In the genomic region with DNA sequence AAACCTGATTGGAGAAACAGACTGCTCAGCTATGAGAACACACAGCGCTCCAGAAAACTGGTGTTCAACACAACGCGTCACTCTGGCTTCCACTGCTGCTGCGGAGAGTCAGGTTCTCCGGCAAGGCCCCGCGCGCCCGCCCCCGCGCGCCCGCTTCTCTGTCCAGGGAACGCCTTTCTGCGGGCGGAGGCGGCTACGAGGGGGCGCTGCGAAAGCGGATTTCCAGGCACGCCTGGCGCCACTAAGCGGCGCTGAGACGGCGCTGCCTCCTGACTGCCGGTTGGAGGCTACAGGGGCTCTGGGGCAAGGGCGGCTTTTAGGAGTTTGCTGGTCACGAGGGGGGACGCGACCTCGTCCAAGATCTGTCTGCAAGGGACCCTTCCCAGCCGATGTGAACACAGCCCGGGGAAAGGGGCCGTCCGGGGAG, we compare ENCODE assay signal across 10 cellular contexts. TPM values are rescaled to one million over a fixed set of nuclear protein-coding genes. Genes with fewer than 3 reads are reported as not detected.
DNase-seq lines count a peak whose midpoint lies in the region; ATAC-seq and TF ChIP-seq lines count a peak whose summit lies in the region.
"Not testable (repeated sequence)": the region's sequence is repeated elsewhere in the genome, so short reads cannot be mapped to it uniquely, and the experiment has no call there.
"Had no signal": no experiment of that assay in that cellular context is flagged by ENCODE, and none has a peak within 500 bp of the region (broad histone marks: within the 10 kb centered on the region; RNA-seq: fewer than 3 reads in every experiment).

No MANE protein-coding gene starts in this region.

- POLR2A ChIA-PET in SK-N-SH (lab: Yijun Ruan, JAX), result not testable (repeated sequence)

- not testable (repeated sequence) for H3K27ac Mint-ChIP-seq in activated naive CD8-positive, alpha-beta T cell treated with anti-CD3 and anti-CD28 coated beads, Interleukin-2, amount 50 U/mL, for 24 hours

- not testable (repeated sequence) for H3K4me3 Mint-ChIP-seq in activated naive CD8-positive, alpha-beta T cell treated with anti-CD3 and anti-CD28 coated beads, Interleukin-2, amount 50 U/mL, for 24 hours

- CTCF ChIA-PET in SK-N-SH (lab: Yijun Ruan, JAX), result not testable (repeated sequence)

- H3K9ac ChIP-seq in SK-N-SH, result peak overlapping the region; percentile 52; the same call in 1 of the 2 replicates
- H3K9ac ChIP-seq in fibroblast of lung (ENCODE audit: insufficient read depth, low read length), result not testable (repeated sequence)

- H3K9me3 Mint-ChIP-seq in activated naive CD8-positive, alpha-beta T cell treated with anti-CD3 and anti-CD28 coated beads, Interleukin-2, amount 50 U/mL, for 24 hours, result not testable (repeated sequence)

- peak; percentile 30 for TF ChIP-seq CTCF in AG10803 (conservative IDR thresholded peaks at IDR 0.05; ENCODE audit: low read length)
- TF ChIP-seq CTCF in SK-N-SH (IDR thresholded peaks at IDR 0.05); lung (IDR thresholded peaks at IDR 0.05; ENCODE audit: control extremely low read depth, extremely low read depth): not testable (repeated sequence)
- peak in 1 of 2 donors; percentile 24 for TF ChIP-seq CTCF in fibroblast of lung (conservative IDR thresholded peaks at IDR 0.05 in 1 of 2, IDR thresholded peaks at IDR 0.05 in 1 of 2; ENCODE audit: low read depth in 1 of 2, low read length in 2 of 2)

- TF ChIP-seq EP300 in SK-N-SH (IDR thresholded peaks at IDR 0.05; ENCODE audit: borderline replicate concordance in 1 of 2, low read depth in 1 of 2, low read length in 1 of 2), result not testable (repeated sequence)

- H3K4me3 ChIP-seq in AG10803 (ENCODE audit: low read length), result peak overlapping the region; percentile 35; the same call in 1 of the 2 replicates
- peak overlapping the region in 1 of 2 experiments; percentile 21; a peak in 2 of 4 replicates for H3K4me3 ChIP-seq in SK-N-SH (ENCODE audit: low read depth in 2 of 2, low read length in 1 of 2)
- peak overlapping the region in 1 of 4 experiments; percentile 20 for H3K4me3 ChIP-seq in fibroblast of lung (replicated peaks in 1 of 4; ENCODE audit: control extremely low read depth in 1 of 4, insufficient read depth in 1 of 4, low read depth in 3 of 4, low read length in 4 of 4)
- not testable (repeated sequence) for H3K4me3 ChIP-seq in lung
- H3K4me3 ChIP-seq in skeletal muscle cell (ENCODE audit: low read depth, low read length), result peak overlapping the region; percentile 7

- H3K4me2 ChIP-seq in SK-N-SH, result peak overlapping the region; percentile 55; the same call in 1 of the 2 replicates
- H3K4me2 ChIP-seq in fibroblast of lung (ENCODE audit: extremely low read depth, insufficient read depth, low read length), result not testable (repeated sequence)

- H3K27ac ChIP-seq in SK-N-SH (ENCODE audit: low read depth in 2 of 2, low read length in 1 of 2), result peak overlapping the region in 1 of 2 experiments; percentile 61; a peak in 2 of 4 replicates
- not testable (repeated sequence) for H3K27ac ChIP-seq in fibroblast of lung (ENCODE audit: insufficient read depth, low read length); lung (ENCODE audit: low read depth in 1 of 2, low read length in 1 of 2)

- H2AFZ ChIP-seq in SK-N-SH (ENCODE audit: low read depth), result peak overlapping the region; percentile 74; the same call in 1 of the 2 replicates
- not testable (repeated sequence) for H2AFZ ChIP-seq in fibroblast of lung (ENCODE audit: low read length)

- H3K36me3 ChIP-seq in SK-N-SH (replicated peaks in 1 of 2; ENCODE audit: control insufficient read depth in 1 of 2, insufficient read depth in 2 of 2, low read length in 1 of 2); fibroblast of lung (ENCODE audit: control insufficient read depth, insufficient read depth, low read length); lung (ENCODE audit: control insufficient read depth in 2 of 2, insufficient read depth in 2 of 2, low read length in 2 of 2): not testable (repeated sequence)

- H3K79me2 ChIP-seq in SK-N-SH (ENCODE audit: insufficient read depth); fibroblast of lung (ENCODE audit: control insufficient read depth, insufficient read depth, low read length): not testable (repeated sequence)

- H3K4me1 ChIP-seq in SK-N-SH (ENCODE audit: control insufficient read depth in 1 of 2, insufficient read depth in 2 of 2, low read depth in 1 of 2, low read length in 1 of 2); fibroblast of lung (ENCODE audit: control insufficient read depth, extremely low read depth, insufficient read depth, low read length); lung (ENCODE audit: control insufficient read depth in 2 of 2, insufficient read depth in 2 of 2, low read length in 2 of 2): not testable (repeated sequence)

- not testable (repeated sequence) for H3K9me3 ChIP-seq in SK-N-SH; fibroblast of lung (ENCODE audit: control insufficient read depth, insufficient read depth, low read depth, low read length); lung (ENCODE audit: control insufficient read depth in 2 of 2, insufficient read depth in 1 of 2, low read length in 1 of 2)

- DNase-seq in AG10803 (ENCODE audit: low read depth), result peak; percentile 51
- DNase-seq in M059J (ENCODE audit: low read depth), result peak; percentile 64
- DNase-seq in SK-N-SH; activated naive CD8-positive, alpha-beta T cell treated with anti-CD3 and anti-CD28 coated beads, Interleukin-2, amount 50 U/mL, for 24 hours: not testable (repeated sequence)
- peak; percentile 64 to 85 for DNase-seq in fibroblast of lung (ENCODE audit: low read depth in 2 of 2)
- DNase-seq in lung (ENCODE audit: low spot score), result peak; percentile 52
- peak; percentile 45 for DNase-seq in skeletal muscle cell (ENCODE audit: low read depth)

- H3K4me1 Mint-ChIP-seq in activated naive CD8-positive, alpha-beta T cell treated with anti-CD3 and anti-CD28 coated beads, Interleukin-2, amount 50 U/mL, for 24 hours, result not testable (repeated sequence)

- ATAC-seq in GM21723 (IDR thresholded peaks at IDR 0.05; ENCODE audit: unreplicated experiment) (peak; percentile 72), lung (ENCODE audit: insufficient read depth, low FRiP score) (peak; percentile 84)
- peak; percentile 75 for ATAC-seq in activated naive CD8-positive, alpha-beta T cell treated with anti-CD3 and anti-CD28 coated beads, Interleukin-2, amount 50 U/mL, for 24 hours

- H3K27me3 ChIP-seq in SK-N-SH (ENCODE audit: insufficient read depth); fibroblast of lung (ENCODE audit: control insufficient read depth, insufficient read depth, low read length); lung (ENCODE audit: control insufficient read depth, insufficient read depth): not testable (repeated sequence)

- H4K20me1 ChIP-seq in SK-N-SH (ENCODE audit: insufficient read depth); fibroblast of lung (ENCODE audit: control insufficient read depth, extremely low read depth, insufficient read depth, low read length): not testable (repeated sequence)

- not testable (repeated sequence) for H3K9me2 ChIP-seq in SK-N-SH

- not testable (repeated sequence) for H3F3A ChIP-seq in SK-N-SH (replicated peaks; ENCODE audit: insufficient read depth)

- WGBS in SK-N-SH (ENCODE audit: low lambda C conversion rate), result 6% methylated on average over 19 of the region's 37 CpGs
- WGBS in lung, 2 donors, result 3% methylated on average over 14 to 29 of the region's 37 CpGs

- H3K36me3 Mint-ChIP-seq in activated naive CD8-positive, alpha-beta T cell treated with anti-CD3 and anti-CD28 coated beads, Interleukin-2, amount 50 U/mL, for 24 hours (ENCODE audit: low read depth), result not testable (repeated sequence)

- peak; percentile 26; the same call in 1 of the 2 replicates for TF ChIP-seq RAD21 in SK-N-SH (IDR thresholded peaks at IDR 0.05; ENCODE audit: low read length)

- not testable (repeated sequence) for H3K27me3 Mint-ChIP-seq in activated naive CD8-positive, alpha-beta T cell treated with anti-CD3 and anti-CD28 coated beads, Interleukin-2, amount 50 U/mL, for 24 hours

RNA-seq across cellular contexts. Expression of a gene that starts 22.6 kb away (rescaled TPM):
- 0.54 and 2.4 TPM in 2 replicates for total RNA-seq in M059J (2014; rRNA removed; shearing (Covaris generic))
- polyA plus RNA-seq in SK-N-SH (2012; rRNA removed) (0.15 and 0.41 TPM in 2 replicates), fibroblast of lung (0.08 and 0.09 TPM in 2 replicates), lung (10 to 100 TPM; 12.5 to 13.7 TPM)
- polyA plus RNA-seq in SK-N-SH (2012; cell fraction: cytosol; rRNA removed), result 0.22 and 0.28 TPM in 2 replicates
- 0.69 and 1.1 TPM in 2 replicates for polyA plus RNA-seq in SK-N-SH (2012; cell fraction: nucleus; rRNA removed)
- total RNA-seq in fibroblast of lung (0.26 TPM in 1 of 2 replicates, not detected in the other), lung (10 to 100 TPM in 1 of 2 donors, under 1 TPM in 1; 0.68 to 19.7 TPM)
- 0.09 and 0.19 TPM in 2 replicates for polyA plus RNA-seq in fibroblast of lung (2012)
- 1.1 TPM in 1 of 2 replicates, not detected in the other for polyA minus RNA-seq in fibroblast of lung (ENCODE audit: low replicate concordance)
- total RNA-seq: CD4-positive, alpha-beta memory T cell had no signal
- polyA plus RNA-seq: CD4-positive, alpha-beta memory T cell; IgD-negative memory B cell had no signal

RNA-seq across cellular contexts. Expression of a gene that starts 30.2 kb away (rescaled TPM):
- not detected in 2 replicates for total RNA-seq in M059J (2014; rRNA removed; shearing (Covaris generic))
- polyA plus RNA-seq in SK-N-SH (2012; rRNA removed) (not detected in 2 replicates), fibroblast of lung (not detected in 2 replicates), lung (not detected)
- polyA plus RNA-seq in SK-N-SH (2012; cell fraction: cytosol; rRNA removed), result not detected in 2 replicates
- polyA plus RNA-seq in SK-N-SH (2012; cell fraction: nucleus; rRNA removed), result not detected in 2 replicates
- total RNA-seq in fibroblast of lung (not detected in 2 replicates), lung (not detected)
- polyA plus RNA-seq in fibroblast of lung (2012), result not detected in 2 replicates
- not detected in 2 replicates for polyA minus RNA-seq in fibroblast of lung (ENCODE audit: low replicate concordance)
- total RNA-seq: CD4-positive, alpha-beta memory T cell had no signal
- polyA plus RNA-seq: CD4-positive, alpha-beta memory T cell; IgD-negative memory B cell had no signal
